Comparison of ENCODE assay signal across 6 cellular contexts in genomic region chr19:39398297-39398864, GRCh38. TPM values are rescaled to one million over a fixed set of nuclear protein-coding genes. Genes with fewer than 3 reads are reported as not detected.
DNase-seq lines count a peak whose midpoint lies in the region; ATAC-seq, FAIRE-seq and TF ChIP-seq lines count a peak whose summit lies in the region.

No MANE protein-coding gene starts in this region.

- peak; percentile 10 for ATAC-seq in activated T-cell treated with anti-CD3 and anti-CD28 coated beads, Interleukin-2, amount 50 U/mL, for 4 hours
- ATAC-seq in HG02678 (IDR thresholded peaks at IDR 0.05; ENCODE audit: unreplicated experiment) (no peak), HG02970 (IDR thresholded peaks at IDR 0.05; ENCODE audit: low FRiP score, unreplicated experiment) (no peak)

- peaks cover 62% of the 10 kb centered on the region for H3K4me1 Mint-ChIP-seq in activated T-cell treated with anti-CD3 and anti-CD28 coated beads, Interleukin-2, amount 50 U/mL, for 4 hours (ENCODE audit: low read depth)
- peaks cover 33% of the 10 kb centered on the region for H3K4me1 Mint-ChIP-seq in type B pancreatic cell (ENCODE audit: unreplicated experiment)

- no peaks in the 10 kb centered on the region for H3K9me1 ChIP-seq in keratinocyte (ENCODE audit: control insufficient read depth, extremely low read depth, insufficient read depth, low read length)

- peak overlapping the region; percentile 86 for H3K9ac ChIP-seq in keratinocyte (ENCODE audit: control insufficient read depth, extremely low read depth, insufficient read depth, low read length)

- peaks cover 16% of the 10 kb centered on the region for H3K36me3 Mint-ChIP-seq in activated T-cell treated with anti-CD3 and anti-CD28 coated beads, Interleukin-2, amount 50 U/mL, for 4 hours (ENCODE audit: insufficient read depth)
- H3K36me3 Mint-ChIP-seq in type B pancreatic cell = peaks cover 3% of the 10 kb centered on the region

- dilution Hi-C loops in keratinocyte (cut with MboI; ENCODE audit: extremely low pct_ligation_motif_present, low sequenced_read_pairs) = no loop called here

- H3K27ac Mint-ChIP-seq in type B pancreatic cell = peak overlapping the region; percentile 90

- H3K4me2 ChIP-seq in keratinocyte (ENCODE audit: control insufficient read depth, extremely low read depth, insufficient read depth, low read depth, low read length) = peak overlapping the region; percentile 64

- peak; percentile 87 for FAIRE-seq in keratinocyte (lab: Jason Lieb, UNC)

- H3K4me3 Mint-ChIP-seq in activated T-cell treated with anti-CD3 and anti-CD28 coated beads, Interleukin-2, amount 50 U/mL, for 4 hours = peak overlapping the region; percentile 64
- no peak overlapping the region for H3K4me3 Mint-ChIP-seq in type B pancreatic cell

- H2AFZ ChIP-seq in keratinocyte (ENCODE audit: control insufficient read depth, low read length) = no peak overlapping the region

- H3K27me3 ChIP-seq in HL-60 (ENCODE audit: insufficient read depth, poor library complexity, severe bottlenecking) (no peaks in the 10 kb centered on the region), keratinocyte (ENCODE audit: control insufficient read depth, extremely low read depth, insufficient read depth, low read length) (no peaks in the 10 kb centered on the region)

- H3K27ac ChIP-seq in HL-60 (replicated peaks) = peak overlapping the region; percentile 86
- H3K27ac ChIP-seq in keratinocyte (ENCODE audit: control insufficient read depth, insufficient read depth, low read length) = peak overlapping the region; percentile 99

- peaks cover 40% of the 10 kb centered on the region for H3K4me1 ChIP-seq in keratinocyte (ENCODE audit: control insufficient read depth, extremely low read depth, insufficient read depth, low read length)

- no peak overlapping the region for H3K4me3 ChIP-seq in HL-60 (replicated peaks; ENCODE audit: insufficient read depth, low read length)
- H3K4me3 ChIP-seq in keratinocyte (ENCODE audit: control insufficient read depth in 2 of 3, extremely low read depth in 1 of 3, insufficient read depth in 2 of 3, low read depth in 1 of 3, low read length in 3 of 3) = peak overlapping the region in 1 of 3 experiments; percentile 25

- H3K36me3 ChIP-seq in keratinocyte (ENCODE audit: control insufficient read depth in 2 of 2, extremely low read depth in 1 of 2, insufficient read depth in 2 of 2, low read length in 2 of 2) = peaks cover 7 to 15% of the 10 kb centered on the region in 2 experiments

- H4K20me1 ChIP-seq in keratinocyte (ENCODE audit: control insufficient read depth, extremely low read depth, insufficient read depth, low read length) = no peaks in the 10 kb centered on the region

- no peaks in the 10 kb centered on the region for H3K79me2 ChIP-seq in keratinocyte (ENCODE audit: control insufficient read depth, insufficient read depth, low read length)

- H3K9me3 ChIP-seq in keratinocyte (ENCODE audit: control insufficient read depth, low read depth, low read length) = no peaks in the 10 kb centered on the region

- H3K27me3 Mint-ChIP-seq in activated T-cell treated with anti-CD3 and anti-CD28 coated beads, Interleukin-2, amount 50 U/mL, for 4 hours (ENCODE audit: low read depth) = no peaks in the 10 kb centered on the region
- H3K27me3 Mint-ChIP-seq in type B pancreatic cell = no peaks in the 10 kb centered on the region

- no peaks in the 10 kb centered on the region for H3K9me3 Mint-ChIP-seq in activated T-cell treated with anti-CD3 and anti-CD28 coated beads, Interleukin-2, amount 50 U/mL, for 4 hours
- H3K9me3 Mint-ChIP-seq in type B pancreatic cell = no peaks in the 10 kb centered on the region

- DNase-seq in HL-60 (ENCODE audit: low read depth in 1 of 2, low spot score in 1 of 2) (peak; percentile 88 to 96), keratinocyte (ENCODE audit: low read depth, low spot score) (no peak), type B pancreatic cell (ENCODE audit: extremely low spot score, unreplicated experiment) (no peak)
- DNase-seq in activated T-cell treated with anti-CD3 and anti-CD28 coated beads, Interleukin-2, amount 50 U/mL, for 4 hours = peak; percentile 50

- no peak for TF ChIP-seq CTCF in HL-60 (IDR thresholded peaks at IDR 0.05; ENCODE audit: insufficient read depth, low read length)
- TF ChIP-seq CTCF in keratinocyte (optimal IDR thresholded peaks at IDR 0.05 in 1 of 3, IDR thresholded peaks at IDR 0.05 in 1 of 3, conservative IDR thresholded peaks at IDR 0.05 in 1 of 3; ENCODE audit: extremely low read depth in 1 of 3, insufficient read depth in 2 of 3, low read length in 3 of 3) = no peak
- TF ChIP-seq CTCF in type B pancreatic cell (conservative IDR thresholded peaks at IDR 0.05) = no peak

RNA-seq across cellular contexts. Expression of gene MED29, which starts 7.2 kb away (rescaled TPM):
- 10 to 100 TPM; 39.5 to 43.1 (median 39.7) TPM for total RNA-seq in activated T-cell treated with anti-CD3 and anti-CD28 coated beads, Interleukin-2, amount 50 U/mL, for 4 hours
- polyA plus RNA-seq in keratinocyte = 14.7 to 18.8 TPM (median 18.2 TPM) in 3 replicates
- 20.0 TPM for polyA plus RNA-seq in keratinocyte (2011; ENCODE audit: low read depth)
- polyA plus RNA-seq in keratinocyte (2011; cell fraction: cytosol; rRNA removed) = 18.8 and 23.9 TPM in 2 replicates
- 15.6 and 18.3 TPM in 2 replicates for polyA plus RNA-seq in keratinocyte (2011; cell fraction: nucleus; rRNA removed)
- polyA plus RNA-seq in keratinocyte (2012; ENCODE audit: low replicate concordance) = 9.2 and 15.5 TPM in 2 replicates
- polyA minus RNA-seq in keratinocyte = 18.8 to 47.0 TPM (median 20.1 TPM) in 3 replicates
- 17.8 TPM for polyA minus RNA-seq in keratinocyte (2011; cell fraction: cytosol; rRNA and poly(A)+ RNA removed)
- 6.0 and 8.5 TPM in 2 replicates for polyA minus RNA-seq in keratinocyte (2011; cell fraction: nucleus; rRNA and poly(A)+ RNA removed)
- total RNA-seq in type B pancreatic cell (ENCODE audit: low replicate concordance) = 37.3 and 40.8 TPM in 2 replicates

RNA-seq across cellular contexts. Expression of gene PAF1, which starts 7.5 kb away (rescaled TPM):
- total RNA-seq in activated T-cell treated with anti-CD3 and anti-CD28 coated beads, Interleukin-2, amount 50 U/mL, for 4 hours = 10 to 100 TPM; 48.0 to 50.8 (median 50.2) TPM
- polyA plus RNA-seq in keratinocyte = 30.7 to 53.3 TPM (median 39.4 TPM) in 3 replicates
- 42.1 TPM for polyA plus RNA-seq in keratinocyte (2011; ENCODE audit: low read depth)
- polyA plus RNA-seq in keratinocyte (2011; cell fraction: cytosol; rRNA removed) = 37.7 and 48.7 TPM in 2 replicates
- polyA plus RNA-seq in keratinocyte (2011; cell fraction: nucleus; rRNA removed) = 52.1 and 61.1 TPM in 2 replicates
- polyA plus RNA-seq in keratinocyte (2012; ENCODE audit: low replicate concordance) = 40.2 and 49.3 TPM in 2 replicates
- polyA minus RNA-seq in keratinocyte = 19.4 to 34.4 TPM (median 29.8 TPM) in 3 replicates
- 32.2 TPM for polyA minus RNA-seq in keratinocyte (2011; cell fraction: cytosol; rRNA and poly(A)+ RNA removed)
- 21.0 and 24.5 TPM in 2 replicates for polyA minus RNA-seq in keratinocyte (2011; cell fraction: nucleus; rRNA and poly(A)+ RNA removed)
- 36.9 and 43.6 TPM in 2 replicates for total RNA-seq in type B pancreatic cell (ENCODE audit: low replicate concordance)

RNA-seq across cellular contexts. Expression of gene ZFP36, which starts 8.3 kb away (rescaled TPM):
- 10 to 100 TPM; 39.5 to 50.8 (median 43.7) TPM for total RNA-seq in activated T-cell treated with anti-CD3 and anti-CD28 coated beads, Interleukin-2, amount 50 U/mL, for 4 hours
- 10.4 to 14.2 TPM (median 12.8 TPM) in 3 replicates for polyA plus RNA-seq in keratinocyte
- polyA plus RNA-seq in keratinocyte (2011; ENCODE audit: low read depth) = 66.8 TPM
- polyA plus RNA-seq in keratinocyte (2011; cell fraction: cytosol; rRNA removed) = 11.3 and 17.9 TPM in 2 replicates
- polyA plus RNA-seq in keratinocyte (2011; cell fraction: nucleus; rRNA removed) = 93.2 and 153 TPM in 2 replicates
- 35.1 and 305 TPM in 2 replicates for polyA plus RNA-seq in keratinocyte (2012; ENCODE audit: low replicate concordance)
- polyA minus RNA-seq in keratinocyte = 6.3 to 18.5 TPM (median 9.8 TPM) in 3 replicates
- 40.3 TPM for polyA minus RNA-seq in keratinocyte (2011; cell fraction: cytosol; rRNA and poly(A)+ RNA removed)
- 35.3 and 40.7 TPM in 2 replicates for polyA minus RNA-seq in keratinocyte (2011; cell fraction: nucleus; rRNA and poly(A)+ RNA removed)
- 36.0 and 101 TPM in 2 replicates for total RNA-seq in type B pancreatic cell (ENCODE audit: low replicate concordance)

RNA-seq across cellular contexts. Expression of gene PLEKHG2, which starts 14.1 kb away (rescaled TPM):
- total RNA-seq in activated T-cell treated with anti-CD3 and anti-CD28 coated beads, Interleukin-2, amount 50 U/mL, for 4 hours = 10 to 100 TPM; 22.0 to 23.7 (median 22.0) TPM
- 3.6 to 6.4 TPM (median 5.2 TPM) in 3 replicates for polyA plus RNA-seq in keratinocyte
- polyA plus RNA-seq in keratinocyte (2011; ENCODE audit: low read depth) = 2.9 TPM
- polyA plus RNA-seq in keratinocyte (2011; cell fraction: cytosol; rRNA removed) = 2.6 and 2.8 TPM in 2 replicates
- polyA plus RNA-seq in keratinocyte (2011; cell fraction: nucleus; rRNA removed) = 20.5 and 27.7 TPM in 2 replicates
- 4.8 and 12.2 TPM in 2 replicates for polyA plus RNA-seq in keratinocyte (2012; ENCODE audit: low replicate concordance)
- polyA minus RNA-seq in keratinocyte = 6.0 to 50.0 TPM (median 6.2 TPM) in 3 replicates
- 9.0 TPM for polyA minus RNA-seq in keratinocyte (2011; cell fraction: cytosol; rRNA and poly(A)+ RNA removed)
- 12.6 and 12.8 TPM in 2 replicates for polyA minus RNA-seq in keratinocyte (2011; cell fraction: nucleus; rRNA and poly(A)+ RNA removed)
- total RNA-seq in type B pancreatic cell (ENCODE audit: low replicate concordance) = 32.9 and 86.7 TPM in 2 replicates

RNA-seq across cellular contexts. Expression of gene RPS16, which starts 37.4 kb away (rescaled TPM):
- total RNA-seq in activated T-cell treated with anti-CD3 and anti-CD28 coated beads, Interleukin-2, amount 50 U/mL, for 4 hours = 1,000 to 10,000 TPM; 3,250 to 3,505 (median 3,474) TPM
- 1,323 to 2,302 TPM (median 1,614 TPM) in 3 replicates for polyA plus RNA-seq in keratinocyte
- polyA plus RNA-seq in keratinocyte (2011; ENCODE audit: low read depth) = 343 TPM
- 1,568 and 2,617 TPM in 2 replicates for polyA plus RNA-seq in keratinocyte (2011; cell fraction: cytosol; rRNA removed)
- 776 and 828 TPM in 2 replicates for polyA plus RNA-seq in keratinocyte (2011; cell fraction: nucleus; rRNA removed)
- 2,774 and 3,181 TPM in 2 replicates for polyA plus RNA-seq in keratinocyte (2012; ENCODE audit: low replicate concordance)
- 1,316 to 1,952 TPM (median 1,376 TPM) in 3 replicates for polyA minus RNA-seq in keratinocyte
- polyA minus RNA-seq in keratinocyte (2011; cell fraction: cytosol; rRNA and poly(A)+ RNA removed) = 2,828 TPM
- polyA minus RNA-seq in keratinocyte (2011; cell fraction: nucleus; rRNA and poly(A)+ RNA removed) = 277 and 290 TPM in 2 replicates
- total RNA-seq in type B pancreatic cell (ENCODE audit: low replicate concordance) = 2,174 and 2,175 TPM in 2 replicates

Comparison
In these comparisons a context has a peak if more than half of its experiments do, and no peak if none do; other contexts are left out.
1. DNase-seq: peak in HL-60 (2 of 2) and activated T-cell treated with anti-CD3 and anti-CD28 coated beads, Interleukin-2, amount 50 U/mL, for 4 hours (single experiment); none in keratinocyte (single experiment) and type B pancreatic cell (single experiment).
2. ATAC-seq: peak in activated T-cell treated with anti-CD3 and anti-CD28 coated beads, Interleukin-2, amount 50 U/mL, for 4 hours (2 of 2); none in HG02678 (single experiment) and HG02970 (single experiment).